Comparison of ENCODE assay signal across 1 cellular context in the genomic region with DNA sequence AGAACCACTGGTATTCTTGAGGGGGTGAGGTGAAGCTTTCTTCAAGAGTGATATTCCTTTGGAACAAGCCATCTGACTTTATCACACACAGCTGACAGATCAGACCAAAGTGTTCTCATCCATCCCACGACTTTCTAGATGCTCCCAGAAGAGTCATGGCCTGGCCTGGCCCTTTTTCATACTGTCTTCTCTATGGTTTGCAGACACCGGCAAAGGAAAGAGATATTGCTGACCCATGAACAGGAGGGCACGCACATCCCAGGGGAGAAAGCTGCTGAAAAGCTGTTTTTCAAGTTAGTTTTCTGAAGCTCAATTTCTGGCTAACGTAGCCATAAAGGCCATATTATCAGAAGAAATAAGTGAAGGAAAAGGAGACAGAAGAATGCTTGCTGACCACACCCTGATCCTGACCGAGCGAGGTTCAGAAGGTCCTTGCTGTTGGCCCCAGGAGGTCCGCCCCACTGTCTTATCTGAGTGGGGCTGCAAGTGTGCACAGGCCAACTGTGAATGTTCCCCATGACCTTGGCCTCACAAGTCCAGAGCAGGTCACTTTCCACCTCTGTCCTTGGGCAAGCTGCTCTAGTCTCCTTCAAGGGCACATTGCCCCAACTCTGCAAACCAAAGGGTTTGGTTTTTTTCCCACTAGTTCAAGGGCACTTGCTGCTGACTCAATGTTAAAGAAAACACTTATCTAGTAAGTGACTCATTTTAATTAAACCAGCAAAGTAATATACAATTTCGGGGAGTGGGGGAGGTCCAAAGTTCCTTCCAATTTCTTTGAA.
TF ChIP-seq lines count a peak whose summit lies in the region.

No MANE protein-coding gene starts in this region.

TF ChIP-seq in A549, 52 proteins besides CTCF, POLR2A, EP300 and RAD21 (continued from another document):
- no peak for TF ChIP-seq REST (IDR thresholded peaks at IDR 0.05)
- TF ChIP-seq, protein P1, sequence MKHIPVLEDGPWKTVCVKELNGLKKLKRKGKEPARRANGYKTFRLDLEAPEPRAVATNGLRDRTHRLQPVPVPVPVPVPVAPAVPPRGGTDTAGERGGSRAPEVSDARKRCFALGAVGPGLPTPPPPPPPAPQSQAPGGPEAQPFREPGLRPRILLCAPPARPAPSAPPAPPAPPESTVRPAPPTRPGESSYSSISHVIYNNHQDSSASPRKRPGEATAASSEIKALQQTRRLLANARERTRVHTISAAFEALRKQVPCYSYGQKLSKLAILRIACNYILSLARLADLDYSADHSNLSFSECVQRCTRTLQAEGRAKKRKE (CRISPR knock-in tag; IDR thresholded peaks at IDR 0.05; ENCODE audit: low read depth) = no peak
